In genomic region chr3:43327184-43327950, GRCh38 we compare ENCODE assay signal across 8 cellular contexts. TPM values are rescaled to one million over a fixed set of nuclear protein-coding genes. Genes with fewer than 3 reads are reported as not detected.
DNase-seq lines count a peak whose midpoint lies in the region; ATAC-seq and TF ChIP-seq lines count a peak whose summit lies in the region.

No MANE protein-coding gene starts in this region.

- intact Hi-C loops in Right ventricle myocardium superior (cut with DNase I) (no loop called here), spleen (cut with DNase I; ENCODE audit: low total_unique reads) (no loop called here)

- WGBS in spleen, 5 donors, result 11 to 28% (median 16%) methylated on average over 1 of the region's 1 CpG

- no peak overlapping the region for H3K4me3 ChIP-seq in spleen

- TF ChIP-seq POLR2A in spleen (IDR thresholded peaks at IDR 0.05), result no peak

- no peak for TF ChIP-seq CTCF in spleen (IDR thresholded peaks at IDR 0.05 in 8 of 11, conservative IDR thresholded peaks at IDR 0.05 in 3 of 11)

- H3K27ac ChIP-seq in spleen, result peak overlapping the region in 7 of 8 donors; percentile 20 to 61 (median 53)

- DNase-seq in SIG-M5 treated with dmso at 0.1 percent for 504 hours (lab: John Stamatoyannopoulos, UW; ENCODE audit: unreplicated experiment), result peak; percentile 88
- DNase-seq in Right ventricle myocardium superior, result no peak
- DNase-seq in spleen, result no peak
- no peak for DNase-seq in NCI-H2081 (lab: John Stamatoyannopoulos, UW)
- no peak for DNase-seq in dedifferentiated amniotic fluid mesenchymal stem cell (ENCODE audit: extremely low spot score)

- peak; percentile 79 for ATAC-seq in GM21576 (IDR thresholded peaks at IDR 0.05; ENCODE audit: unreplicated experiment)
- peak; percentile 83 for ATAC-seq in Right ventricle myocardium superior (ENCODE audit: poor library complexity)
- no peak for ATAC-seq in HG02798 (IDR thresholded peaks at IDR 0.05; ENCODE audit: poor library complexity, unreplicated experiment)
- no peak for ATAC-seq in GM18498 (IDR thresholded peaks at IDR 0.05; ENCODE audit: unreplicated experiment)

- H3K27me3 ChIP-seq in spleen (replicated peaks in 1 of 7), result no peaks in the 10 kb centered on the region

- H3K36me3 ChIP-seq in spleen, result peaks cover 0 to 12% (median 3%) of the 10 kb centered on the region in 6 donors

- H3K4me1 ChIP-seq in spleen, result peaks cover 50 to 89% (median 68%) of the 10 kb centered on the region in 6 donors

- peaks cover 0 to 9% (median 3%) of the 10 kb centered on the region in 8 donors for H3K9me3 ChIP-seq in spleen

RNA-seq across cellular contexts. Expression of gene SNRK, which starts 41.0 kb away (rescaled TPM):
- total RNA-seq in Right ventricle myocardium superior (18.7 TPM), spleen (100 to 1,000 TPM in 4 of 7 donors, 10 to 100 TPM in 3; 83.7 to 121 (median 106) TPM)
- polyA plus RNA-seq in spleen, result 10 to 100 TPM; 12.0 to 17.9 (median 12.8) TPM

Comparison
In these comparisons a context has a peak if more than half of its experiments do, and no peak if none do; other contexts are left out.
1. ATAC-seq: peak in GM21576 (single experiment) and Right ventricle myocardium superior (single experiment); none in HG02798 (single experiment) and GM18498 (single experiment).